Comparison of ENCODE assay signal across 8 cellular contexts in the genomic region with DNA sequence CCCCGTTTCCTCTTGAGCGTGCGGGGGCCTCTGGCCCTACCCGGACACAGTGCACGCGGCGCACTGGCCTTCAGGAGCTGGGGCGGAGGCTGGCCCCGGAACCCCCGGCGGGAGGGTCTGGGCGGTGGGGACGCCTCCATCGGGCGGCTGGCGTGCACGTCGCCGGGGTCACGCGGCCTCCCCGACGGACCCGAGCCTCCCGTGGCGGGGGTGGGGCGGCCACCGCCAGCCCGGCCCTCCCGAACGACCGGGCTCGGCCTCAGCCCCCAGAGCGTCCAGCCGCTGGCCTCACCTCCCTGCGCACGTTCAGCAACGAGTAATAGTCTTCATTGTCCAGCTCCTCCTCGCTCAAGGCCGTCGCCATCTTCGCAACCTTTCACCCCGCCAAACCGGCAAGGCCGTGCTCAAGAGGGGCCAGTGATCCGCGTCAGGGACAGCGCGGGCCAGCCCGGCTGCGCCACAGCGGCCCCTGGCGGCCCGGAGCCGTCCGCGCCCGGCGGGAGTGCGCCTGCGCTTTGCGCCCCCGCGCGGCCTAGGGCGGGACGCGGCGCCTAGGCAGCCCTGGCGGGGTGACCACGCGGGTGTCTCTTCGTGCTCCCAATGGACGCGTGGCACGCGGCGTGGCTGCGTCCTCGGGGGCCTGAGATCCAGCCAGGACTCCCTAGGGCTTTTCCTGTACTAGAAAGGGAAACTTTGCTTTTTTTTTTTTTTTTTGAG. TPM values are rescaled to one million over a fixed set of nuclear protein-coding genes. Genes with fewer than 3 reads are reported as not detected.
DNase-seq lines count a peak whose midpoint lies in the region; ATAC-seq, FAIRE-seq and TF ChIP-seq lines count a peak whose summit lies in the region.

Gene DNAJC11 (minus strand): TSS at position 380 of the 717 bp plus-strand sequence. CDS start 16 bp downstream, at position 364.

- H3K27me3 Mint-ChIP-seq in progenitor cell of endocrine pancreas: peaks cover 1% of the 10 kb centered on the region

- TF ChIP-seq POLR2A in GM12892 (IDR thresholded peaks at IDR 0.05; ENCODE audit: low read depth, low read length): peak; percentile 84
- TF ChIP-seq POLR2A in adrenal gland (IDR thresholded peaks at IDR 0.05): peak in 1 of 2 donors; percentile 33

- H3K4me1 Mint-ChIP-seq in progenitor cell of endocrine pancreas (ENCODE audit: low read depth): peaks cover 13% of the 10 kb centered on the region

- TF ChIP-seq CTCF in adrenal gland (IDR thresholded peaks at IDR 0.05) (peak; percentile 19 to 100 (median 73)), progenitor cell of endocrine pancreas (IDR thresholded peaks at IDR 0.05; ENCODE audit: unreplicated experiment) (peak; percentile 98), upper lobe of right lung (IDR thresholded peaks at IDR 0.05) (peak; percentile 77)

- H3K4me3 ChIP-seq in adrenal gland: peak within 1 kb of the TSS; percentile 82 to 99 (median 90)
- H3K4me3 ChIP-seq in upper lobe of right lung: peak within 1 kb of the TSS; percentile 100

- peak within 1 kb of the TSS; percentile 91 for H3K4me3 Mint-ChIP-seq in progenitor cell of endocrine pancreas (ENCODE audit: low read depth)

- ATAC-seq in HG02763 (IDR thresholded peaks at IDR 0.05; ENCODE audit: unreplicated experiment) (peak; percentile 87), left cardiac atrium (peak; percentile 98 to 99), upper lobe of right lung (peak; percentile 100)

- H3K9me3 Mint-ChIP-seq in progenitor cell of endocrine pancreas (ENCODE audit: low read depth): no peaks in the 10 kb centered on the region

- H3K27me3 ChIP-seq in adrenal gland: no peaks in the 10 kb centered on the region
- H3K27me3 ChIP-seq in upper lobe of right lung: no peaks in the 10 kb centered on the region

- H3K9me3 ChIP-seq in adrenal gland (replicated peaks in 1 of 3) (no peaks in the 10 kb centered on the region), upper lobe of right lung (no peaks in the 10 kb centered on the region)

- H3K27ac ChIP-seq in adrenal gland (peak within 1 kb of the TSS; percentile 58 to 96 (median 96)), upper lobe of right lung (peak within 1 kb of the TSS; percentile 86)

- intact Hi-C loops in adrenal gland (cut with DNase I): no loop called here
- intact Hi-C loops in left cardiac atrium (cut with DNase I): no loop called here
- intact Hi-C loops in upper lobe of right lung (cut with DNase I): no loop called here

- no peaks in the 10 kb centered on the region for H3K36me3 Mint-ChIP-seq in progenitor cell of endocrine pancreas (ENCODE audit: insufficient read depth)

- peak; percentile 100 for FAIRE-seq in GM12892 (lab: Jason Lieb, UNC)

- no peaks in the 10 kb centered on the region for H3K36me3 ChIP-seq in adrenal gland (replicated peaks in 1 of 2)
- H3K36me3 ChIP-seq in upper lobe of right lung: no peaks in the 10 kb centered on the region

- 0% methylated on average over 11 to 80 of the region's 80 CpGs for WGBS in adrenal gland, 4 donors

- H3K27ac Mint-ChIP-seq in progenitor cell of endocrine pancreas: peak within 1 kb of the TSS; percentile 97

- H3K4me1 ChIP-seq in adrenal gland (replicated peaks in 1 of 2) (peaks cover 6 to 19% of the 10 kb centered on the region in 2 donors), upper lobe of right lung (peaks cover 7% of the 10 kb centered on the region)

- peak; percentile 93 for DNase-seq in GM12892 (ENCODE audit: insufficient read length)
- DNase-seq in NCI-H1417 (lab: John Stamatoyannopoulos, UW): peak; percentile 89 to 91 (median 90)
- peak; percentile 80 to 88 (median 85) for DNase-seq in T-helper 1 cell
- peak; percentile 88 to 93 (median 91) for DNase-seq in adrenal gland
- DNase-seq in left cardiac atrium: peak; percentile 91
- peak; percentile 83 for DNase-seq in progenitor cell of endocrine pancreas (ENCODE audit: low spot score, unreplicated experiment)
- DNase-seq in upper lobe of right lung: peak; percentile 94

RNA-seq across cellular contexts. Expression of gene DNAJC11, which starts in this region (rescaled TPM):
- 37.0 TPM for polyA plus RNA-seq in GM12892 (2012; ENCODE audit: missing spikeins)
- 10 to 100 TPM; 29.2 to 82.0 (median 62.3) TPM for total RNA-seq in adrenal gland
- polyA plus RNA-seq in adrenal gland: 100 to 1,000 TPM in 1 of 3 donors, 10 to 100 TPM in 2; 52.3 to 125 (median 65.6) TPM
- total RNA-seq in left cardiac atrium: 10 to 100 TPM; 54.5 to 57.1 TPM
- total RNA-seq in progenitor cell of endocrine pancreas: 64.1 and 65.8 TPM in 2 replicates
- total RNA-seq in upper lobe of right lung: 37.6 TPM

Comparison
In these comparisons a context has a peak if more than half of its experiments do, and no peak if none do; other contexts are left out.
1. Peak in every context shown above with its lines: DNase-seq, ATAC-seq, H3K4me3 ChIP-seq and H3K27ac ChIP-seq.